9 cellular contexts compared by ENCODE assay signal in genomic region chr7:151313857-151314256, GRCh38. TPM values are rescaled to one million over a fixed set of nuclear protein-coding genes. Genes with fewer than 3 reads are reported as not detected.
A peak's percentile ranks its signal among the peaks of the same experiment; 100 is the strongest.
DNase-seq lines count a peak whose midpoint lies in the region; ATAC-seq and TF ChIP-seq lines count a peak whose summit lies in the region.
"Had no signal": no experiment of that assay in that cellular context is flagged by ENCODE, and none has a peak within 500 bp of the region (broad histone marks: within the 10 kb centered on the region; RNA-seq: fewer than 3 reads in every experiment).

No MANE protein-coding gene starts in this region.

- no peaks in the 10 kb centered on the region for H3K4me1 ChIP-seq in Peyer's patch

- no peak overlapping the region for H3K27ac ChIP-seq in Peyer's patch

- no peak overlapping the region for H3K4me3 ChIP-seq in Peyer's patch

- peak; percentile 51 for ATAC-seq in esophagus mucosa
- no peak for ATAC-seq in effector memory CD8-positive, alpha-beta T cell (replicated peaks)

- DNase-seq in Ammon's horn (ENCODE audit: low spot score) (peak; percentile 41), LHCN-M2 (ENCODE audit: low read depth) (peak; percentile 25), myocyte (ENCODE audit: low read depth) (peak; percentile 40), Peyer's patch (no peak), HT-29 (ENCODE audit: low spot score) (no peak)
- no peak for DNase-seq in effector memory CD8-positive, alpha-beta T cell
- no peak for DNase-seq in central memory CD4-positive, alpha-beta T cell
- DNase-seq: DND-41 had no signal

- no peak overlapping the region for H3K27ac Mint-ChIP-seq in effector memory CD8-positive, alpha-beta T cell

- peaks cover 0 to 5% (median 0%) of the 10 kb centered on the region in 4 donors for H3K9me3 ChIP-seq in Peyer's patch

- no peaks in the 10 kb centered on the region for H3K4me1 Mint-ChIP-seq in effector memory CD8-positive, alpha-beta T cell (ENCODE audit: low read depth in 2 of 2)

- no peak for TF ChIP-seq CTCF in Peyer's patch (IDR thresholded peaks at IDR 0.05)

- no peaks in the 10 kb centered on the region for H3K27me3 Mint-ChIP-seq in effector memory CD8-positive, alpha-beta T cell

- no peak for TF ChIP-seq POLR2A in Peyer's patch (IDR thresholded peaks at IDR 0.05)

- no peaks in the 10 kb centered on the region for H3K36me3 Mint-ChIP-seq in effector memory CD8-positive, alpha-beta T cell (ENCODE audit: insufficient read depth)

- H3K4me3 Mint-ChIP-seq in effector memory CD8-positive, alpha-beta T cell: no peak overlapping the region

- H3K27me3 ChIP-seq in Peyer's patch: no peaks in the 10 kb centered on the region

- no peaks in the 10 kb centered on the region for H3K36me3 ChIP-seq in Peyer's patch

- H3K9me3 Mint-ChIP-seq in effector memory CD8-positive, alpha-beta T cell: peaks cover 2 to 4% of the 10 kb centered on the region in 2 donors

RNA-seq across cellular contexts. Expression of gene NUB1, which starts 27.8 kb away (rescaled TPM):
- total RNA-seq in LHCN-M2 (2014; rRNA removed) (60.8 and 67.4 TPM in 2 replicates), esophagus mucosa (19.8 TPM), myocyte (60.7 and 61.8 TPM in 2 replicates), Peyer's patch (10 to 100 TPM; 66.4 to 90.8 (median 68.2) TPM)
- 39.3 TPM for polyA plus RNA-seq in LHCN-M2 (2012)
- 44.8 TPM for polyA plus RNA-seq in myocyte (2012)
- total RNA-seq in HT-29 (2014; rRNA removed; shearing (Covaris generic)): 34.3 and 39.5 TPM in 2 replicates

Comparison
In these comparisons a context has a peak if more than half of its experiments do, and no peak if none do; other contexts are left out.
1. DNase-seq: peak in Ammon's horn (single experiment), LHCN-M2 (single experiment) and myocyte (single experiment); none in Peyer's patch (0 of 3), effector memory CD8-positive, alpha-beta T cell (0 of 3), central memory CD4-positive, alpha-beta T cell (single experiment) and HT-29 (single experiment).